Comparison of ENCODE assay signal across 12 cellular contexts in genomic region chr7:140518370-140519006, GRCh38. TPM values are rescaled to one million over a fixed set of nuclear protein-coding genes. Genes with fewer than 3 reads are reported as not detected.
DNase-seq lines count a peak whose midpoint lies in the region; ATAC-seq and TF ChIP-seq lines count a peak whose summit lies in the region.
"Had no signal": no experiment of that assay in that cellular context is flagged by ENCODE, and none has a peak within 500 bp of the region (broad histone marks: within the 10 kb centered on the region; RNA-seq: fewer than 3 reads in every experiment).

No MANE protein-coding gene starts in this region.

- H3K27me3 Mint-ChIP-seq in mesothelial cell of epicardium (ENCODE audit: low read depth) = no peaks in the 10 kb centered on the region

- peak overlapping the region; percentile 55; the same call in 1 of the 2 replicates for H2AFZ ChIP-seq in MM.1S (ENCODE audit: low read length)

- H3K9me2 ChIP-seq in MM.1S (replicated peaks; ENCODE audit: insufficient read depth, low read length) = no peaks in the 10 kb centered on the region

- no peaks in the 10 kb centered on the region for H3K4me1 ChIP-seq in MM.1S (ENCODE audit: low read length)
- peaks cover 19 to 34% (median 30%) of the 10 kb centered on the region in 4 donors for H3K4me1 ChIP-seq in esophagus muscularis mucosa
- peaks cover 16% of the 10 kb centered on the region for H3K4me1 ChIP-seq in testis
- peaks cover 3% of the 10 kb centered on the region for H3K4me1 ChIP-seq in effector memory CD4-positive, alpha-beta T cell (ENCODE audit: control insufficient read depth, insufficient read depth, low read length, poor library complexity, severe bottlenecking)

- TF ChIP-seq CTCF in MM.1S (IDR thresholded peaks at IDR 0.05; ENCODE audit: low read length) (no peak), esophagus muscularis mucosa (IDR thresholded peaks at IDR 0.05) (no peak), mesothelial cell of epicardium (IDR thresholded peaks at IDR 0.05; ENCODE audit: unreplicated experiment) (no peak), testis (IDR thresholded peaks at IDR 0.05) (no peak)

- intact Hi-C loops in esophagus muscularis mucosa (cut with DNase I) = loop anchor here (1.0 kb wide), 1 partner anchor 135 kb away; no protein-coding TSS in a partner anchor
- intact Hi-C loops in testis (cut with DNase I; ENCODE audit: low total_unique reads) = loop anchor here (5.0 kb wide), 1 partner anchor 134 kb away; no protein-coding TSS in a partner anchor

- peak overlapping the region; percentile 57 for H3K27ac Mint-ChIP-seq in mesothelial cell of epicardium
- H3K27ac Mint-ChIP-seq: activated T-helper 1 cell treated with anti-CD3 and anti-CD28 coated beads, Interleukin-12 subunit alpha, Interleukin-12 subunit beta, Interleukin-2, Interleukin-4 antibody, amounts not matched to agents 30 ng/mL and 10 ng/mL and 1 ng/mL, durations not matched to agents 14 hours and 24 hours and 36 hours; CD4-positive, CD25-positive, alpha-beta regulatory T cell; stimulated activated naive B cell treated with anti-CD40 and anti-IgM and Interleukin-4, amounts not matched to agents 10 μg/mL and 1 μg/mL and 100 μg/mL, for 72 hours; T-helper 2 cell treated with Interferon-gamma antibody and Interleukin-4, amounts not matched to agents 5 μg/mL and 100 μg/mL, for 36 hours had no signal

- no peak overlapping the region for H3K4me3 ChIP-seq in MM.1S (ENCODE audit: low read length)
- H3K4me3 ChIP-seq in esophagus muscularis mucosa = no peak overlapping the region
- H3K4me3 ChIP-seq in testis = no peak overlapping the region
- no peak overlapping the region for H3K4me3 ChIP-seq in effector memory CD4-positive, alpha-beta T cell (ENCODE audit: insufficient read depth, low read depth, low read length, poor library complexity, severe bottlenecking)

- WGBS in esophagus muscularis mucosa = 83% methylated on average over 15 of the region's 15 CpGs
- 48 to 58% methylated on average over 15 of the region's 15 CpGs for WGBS in testis, 2 donors

- no peak for TF ChIP-seq EP300 in esophagus muscularis mucosa (IDR thresholded peaks at IDR 0.05)

- H3K36me3 ChIP-seq in MM.1S (replicated peaks; ENCODE audit: insufficient read depth, low read length) = no peaks in the 10 kb centered on the region
- peaks cover 17 to 48% (median 38%) of the 10 kb centered on the region in 4 donors for H3K36me3 ChIP-seq in esophagus muscularis mucosa
- no peaks in the 10 kb centered on the region for H3K36me3 ChIP-seq in testis (ENCODE audit: low read depth, missing control alignments)
- H3K36me3 ChIP-seq in effector memory CD4-positive, alpha-beta T cell (ENCODE audit: control insufficient read depth, insufficient read depth, low read length) = no peaks in the 10 kb centered on the region

- H3K27me3 ChIP-seq in MM.1S (replicated peaks; ENCODE audit: insufficient read depth, low read length) = peaks cover 16% of the 10 kb centered on the region
- no peaks in the 10 kb centered on the region for H3K27me3 ChIP-seq in esophagus muscularis mucosa
- no peaks in the 10 kb centered on the region for H3K27me3 ChIP-seq in testis
- H3K27me3 ChIP-seq in effector memory CD4-positive, alpha-beta T cell (replicated peaks; ENCODE audit: control insufficient read depth, insufficient read depth, low read length, poor library complexity, severe bottlenecking) = no peaks in the 10 kb centered on the region

- H3K4me1 Mint-ChIP-seq in mesothelial cell of epicardium = peaks cover 6% of the 10 kb centered on the region

- no peaks in the 10 kb centered on the region for H3F3A ChIP-seq in MM.1S (ENCODE audit: insufficient read depth, low read length)

- H3K9me3 Mint-ChIP-seq in mesothelial cell of epicardium = no peaks in the 10 kb centered on the region
- H3K9me3 Mint-ChIP-seq: activated T-helper 1 cell treated with anti-CD3 and anti-CD28 coated beads, Interleukin-12 subunit alpha, Interleukin-12 subunit beta, Interleukin-2, Interleukin-4 antibody, amounts not matched to agents 30 ng/mL and 10 ng/mL and 1 ng/mL, durations not matched to agents 14 hours and 24 hours and 36 hours; stimulated activated naive B cell treated with anti-CD40 and anti-IgM and Interleukin-4, amounts not matched to agents 10 μg/mL and 1 μg/mL and 100 μg/mL, for 72 hours; T-helper 2 cell treated with Interferon-gamma antibody and Interleukin-4, amounts not matched to agents 5 μg/mL and 100 μg/mL, for 36 hours had no signal

- peaks cover 19% of the 10 kb centered on the region for H3K36me3 Mint-ChIP-seq in mesothelial cell of epicardium
- H3K36me3 Mint-ChIP-seq: CD4-positive, CD25-positive, alpha-beta regulatory T cell; stimulated activated naive B cell treated with anti-CD40 and anti-IgM and Interleukin-4, amounts not matched to agents 10 μg/mL and 1 μg/mL and 100 μg/mL, for 72 hours had no signal

- no peaks in the 10 kb centered on the region for H4K20me1 ChIP-seq in MM.1S (ENCODE audit: insufficient read depth, low read length)

- H3K27ac ChIP-seq in MM.1S (ENCODE audit: low read length) (no peak overlapping the region), esophagus muscularis mucosa (replicated peaks in 1 of 4) (peak overlapping the region; percentile 78 to 86 (median 84)), testis (peak overlapping the region; percentile 42 to 84)
- H3K27ac ChIP-seq in effector memory CD4-positive, alpha-beta T cell (ENCODE audit: insufficient read depth, low read length, poor library complexity, severe bottlenecking) = no peak overlapping the region

- ATAC-seq in HG03442 (IDR thresholded peaks at IDR 0.05; ENCODE audit: unreplicated experiment) = no peak
- no peak for ATAC-seq in HG02571 (IDR thresholded peaks at IDR 0.05; ENCODE audit: unreplicated experiment)

- no peak for TF ChIP-seq POLR2A in esophagus muscularis mucosa (IDR thresholded peaks at IDR 0.05; ENCODE audit: low read depth)
- no peak for TF ChIP-seq POLR2A in testis (IDR thresholded peaks at IDR 0.05)

- DNase-seq in MM.1S (no peak), esophagus muscularis mucosa (ENCODE audit: extremely low spot score) (no peak), mesothelial cell of epicardium (ENCODE audit: low spot score in 2 of 2, unreplicated experiment in 2 of 2) (no peak), testis (no peak), NOMO-1 treated with dmso at 0.1 percent for 144 hours (lab: John Stamatoyannopoulos, UW; ENCODE audit: unreplicated experiment) (no peak)
- DNase-seq in effector memory CD4-positive, alpha-beta T cell = no peak

- H3K9me3 ChIP-seq in MM.1S (replicated peaks; ENCODE audit: insufficient read depth, low read length) (no peaks in the 10 kb centered on the region), esophagus muscularis mucosa (no peaks in the 10 kb centered on the region), testis (no peaks in the 10 kb centered on the region)
- H3K9me3 ChIP-seq in effector memory CD4-positive, alpha-beta T cell (ENCODE audit: control insufficient read depth, low read length) = no peaks in the 10 kb centered on the region

- no peak overlapping the region for H3K4me3 Mint-ChIP-seq in mesothelial cell of epicardium
- H3K4me3 Mint-ChIP-seq: activated T-helper 1 cell treated with anti-CD3 and anti-CD28 coated beads, Interleukin-12 subunit alpha, Interleukin-12 subunit beta, Interleukin-2, Interleukin-4 antibody, amounts not matched to agents 30 ng/mL and 10 ng/mL and 1 ng/mL, durations not matched to agents 14 hours and 24 hours and 36 hours; CD4-positive, CD25-positive, alpha-beta regulatory T cell; T-helper 2 cell treated with Interferon-gamma antibody and Interleukin-4, amounts not matched to agents 5 μg/mL and 100 μg/mL, for 36 hours had no signal

- H3K9ac ChIP-seq in MM.1S (ENCODE audit: low read length) = no peak overlapping the region

- H3K79me2 ChIP-seq in MM.1S (ENCODE audit: low read length) = no peaks in the 10 kb centered on the region

- H3K4me2 ChIP-seq in MM.1S (ENCODE audit: low read depth, low read length) = peak overlapping the region; percentile 44

RNA-seq across cellular contexts. Expression of gene MKRN1, which starts 39.2 kb away (rescaled TPM):
- 100 to 1,000 TPM in 1 of 4 donors, 10 to 100 TPM in 3; 66.4 to 105 (median 77.9) TPM for total RNA-seq in esophagus muscularis mucosa
- total RNA-seq in mesothelial cell of epicardium = 105 to 112 TPM (median 110 TPM) in 3 replicates
- total RNA-seq in testis = 100 to 1,000 TPM; 142 to 158 TPM
- 320 TPM for polyA plus RNA-seq in testis (ENCODE audit: insufficient read depth, low read depth, low replicate concordance)

Comparison
In these comparisons a context has a peak if more than half of its experiments do, and no peak if none do; other contexts are left out.
1. H3K27ac ChIP-seq: peak in esophagus muscularis mucosa (4 of 4) and testis (2 of 2); none in MM.1S (single experiment) and effector memory CD4-positive, alpha-beta T cell (single experiment).